In genomic region chr12:97982684-97983083, GRCh38 we compare ENCODE assay signal across 25 cellular contexts.
"Had no signal": no experiment of that assay in that cellular context is flagged by ENCODE, and none has a peak within 500 bp of the region (broad histone marks: within the 10 kb centered on the region; RNA-seq: fewer than 3 reads in every experiment).

No MANE protein-coding gene starts in this region.

- DNase-seq: activated CD4-positive, alpha-beta memory T cell treated with anti-CD3 and anti-CD28 coated beads for 36 hours; activated CD4-positive, alpha-beta T cell treated with anti-CD3 and anti-CD28 coated beads for 36 hours; activated CD4-positive, alpha-beta T cell treated with anti-CD3 and anti-CD28 coated beads, Interleukin-2, amount 10 ng/mL, durations not matched to agents 24 days and 14 days; activated CD4-positive, CD25-positive, alpha-beta regulatory T cell; activated CD4-positive, CD25-positive, alpha-beta regulatory T cell treated with anti-CD3 and anti-CD28 coated beads, Interleukin-2, amount 50 U/mL, for 72 hours; activated CD8-positive, alpha-beta memory T cell treated with anti-CD3 and anti-CD28 coated beads, Interleukin-2, amount 10 ng/mL, durations not matched to agents 7 days and 5 days; activated CD8-positive, alpha-beta memory T cell treated with anti-CD3 and anti-CD28 coated beads, Interleukin-2, amount 50 U/mL, for 4 hours; activated CD8-positive, alpha-beta T cell treated with anti-CD3 and anti-CD28 coated beads, Interleukin-2, amount 10 ng/mL, durations not matched to agents 7 days and 5 days; activated effector memory CD4-positive, alpha-beta T cell treated with anti-CD3 and anti-CD28 coated beads, Interleukin-2, amount 50 U/mL, for 16 hours; activated naive CD4-positive, alpha-beta T cell treated with anti-CD3 and anti-CD28 coated beads for 36 hours; activated naive CD8-positive, alpha-beta T cell treated with anti-CD3 and anti-CD28 coated beads, Interleukin-2, amount 10 ng/mL, durations not matched to agents 7 days and 5 days; activated T-cell treated with anti-CD3 and anti-CD28 coated beads, Interleukin-2, amount 50 U/mL, for 1 hour; activated T-cell treated with anti-CD3 and anti-CD28 coated beads, Interleukin-2, amount 50 U/mL, for 48 hours; central memory CD4-positive, alpha-beta T cell; cerebellar nuclear complex; colonic mucosa; dorsolateral prefrontal cortex; effector memory CD4-positive, alpha-beta T cell; endodermal cell; foreskin fibroblast; head of caudate nucleus; hippocampal formation had no signal

- H3K4me1 ChIP-seq: ascending aorta, breast epithelium, colonic mucosa had no signal

- H3K9me3 ChIP-seq: ascending aorta, breast epithelium, colonic mucosa had no signal

- H3K27ac ChIP-seq: ascending aorta, breast epithelium, cardiac muscle cell, colonic mucosa, dorsolateral prefrontal cortex had no signal

- H3K4me3 ChIP-seq: ascending aorta, breast epithelium, cardiac muscle cell, colonic mucosa, dorsolateral prefrontal cortex had no signal

- H3K36me3 ChIP-seq: ascending aorta, breast epithelium, cardiac muscle cell, colonic mucosa had no signal

- H3K27me3 ChIP-seq: ascending aorta, breast epithelium, cardiac muscle cell, colonic mucosa, dorsolateral prefrontal cortex had no signal
